ENCODE assay signal across 8 cellular contexts in genomic region chr13:26221399-26221720, GRCh38. TPM values are rescaled to one million over a fixed set of nuclear protein-coding genes. Genes with fewer than 3 reads are reported as not detected.
DNase-seq lines count a peak whose midpoint lies in the region; ATAC-seq, FAIRE-seq and TF ChIP-seq lines count a peak whose summit lies in the region.

No MANE protein-coding gene starts in this region.

- H3K79me2 ChIP-seq in endothelial cell of umbilical vein (ENCODE audit: control insufficient read depth, insufficient read depth, low read length) (peaks cover 20% of the 10 kb centered on the region), neural cell (replicated peaks; ENCODE audit: insufficient read depth, low read length) (peaks cover 23% of the 10 kb centered on the region)

- TF ChIP-seq EP300 in neural cell (conservative IDR thresholded peaks at IDR 0.05; ENCODE audit: poor library complexity, severe bottlenecking) = no peak

- peak overlapping the region; percentile 83 to 100 (median 99) for H3K27ac Mint-ChIP-seq in CD8-positive, alpha-beta memory T cell

- H3K4me1 ChIP-seq in CD8-positive, alpha-beta memory T cell (ENCODE audit: insufficient read depth, low read length) = peaks cover 30% of the 10 kb centered on the region
- no peaks in the 10 kb centered on the region for H3K4me1 ChIP-seq in NT2/D1 (ENCODE audit: insufficient read depth, insufficient read length)
- peaks cover 21% of the 10 kb centered on the region for H3K4me1 ChIP-seq in endothelial cell of umbilical vein (ENCODE audit: control insufficient read depth, extremely low read depth, insufficient read depth, low read length)

- dilution Hi-C loops in endothelial cell of umbilical vein (cut with MboI; ENCODE audit: extremely low pct_ligation_motif_present, low sequenced_read_pairs) = no loop called here

- H3K9me1 ChIP-seq in endothelial cell of umbilical vein (replicated peaks; ENCODE audit: control insufficient read depth, extremely low read depth, insufficient read depth, low read length) = no peaks in the 10 kb centered on the region

- H3K27ac ChIP-seq in CD8-positive, alpha-beta memory T cell (ENCODE audit: low read depth, low read length) = peak overlapping the region; percentile 95
- H3K27ac ChIP-seq in endothelial cell of umbilical vein (ENCODE audit: insufficient read depth, low read depth, low read length) = peak overlapping the region; percentile 89
- H3K27ac ChIP-seq in neural cell (ENCODE audit: low read length) = peak overlapping the region; percentile 94

- DNase-seq in CD8-positive, alpha-beta memory T cell = no peak
- no peak for DNase-seq in NT2/D1 (ENCODE audit: low read depth, low spot score)
- DNase-seq in endothelial cell of umbilical vein (ENCODE audit: low read depth, low spot score) = no peak
- no peak for DNase-seq in occipital lobe (lab: John Stamatoyannopoulos, UW)
- DNase-seq in NAMALWA (ENCODE audit: low spot score) = no peak
- DNase-seq in GOT3 (lab: John Stamatoyannopoulos, UW) = no peak

- peaks cover 27% of the 10 kb centered on the region for H3K36me3 ChIP-seq in CD8-positive, alpha-beta memory T cell (ENCODE audit: insufficient read depth, low read length)
- H3K36me3 ChIP-seq in NT2/D1 (ENCODE audit: insufficient read depth, insufficient read length, low read length) = peaks cover 39% of the 10 kb centered on the region
- H3K36me3 ChIP-seq in endothelial cell of umbilical vein (ENCODE audit: control insufficient read depth in 2 of 2, extremely low read depth in 1 of 2, insufficient read depth in 2 of 2, low read length in 2 of 2) = peaks cover 6 to 21% of the 10 kb centered on the region in 2 experiments
- H3K36me3 ChIP-seq in neural cell (ENCODE audit: insufficient read depth, low read length) = no peaks in the 10 kb centered on the region

- POLR2A ChIA-PET in CD8-positive, alpha-beta memory T cell (lab: Charles Lee) = interaction anchor here (2.0 kb wide), 1 partner anchor 35 kb away, joined by 4 read pairs; no protein-coding TSS in a partner anchor
- POLR2A ChIA-PET in endothelial cell of umbilical vein (lab: Charles Lee) = interaction anchor here (2.2 kb wide), 1 partner anchor 36 kb away, joined by 7 read pairs; no protein-coding TSS in a partner anchor

- peaks cover 0 to 11% of the 10 kb centered on the region in 2 donors for H3K27me3 Mint-ChIP-seq in CD8-positive, alpha-beta memory T cell

- TF ChIP-seq CTCF in endothelial cell of umbilical vein (IDR thresholded peaks at IDR 0.05; ENCODE audit: extremely low read depth in 1 of 2, insufficient read depth in 1 of 2, low read depth in 1 of 2, low read length in 2 of 2) (no peak), neural cell (IDR thresholded peaks at IDR 0.05; ENCODE audit: poor library complexity, severe bottlenecking) (no peak)

- intact Hi-C loops in endothelial cell of umbilical vein (cut with micrococcal nuclease) = loop anchor here (1.0 to 10.0 kb wide), 5 partner anchors 32 to 477 kb away; no protein-coding TSS in a partner anchor

- peak; percentile 22 for ATAC-seq in GM21619 (IDR thresholded peaks at IDR 0.05; ENCODE audit: unreplicated experiment)

- H2AFZ ChIP-seq in endothelial cell of umbilical vein (ENCODE audit: low read depth, low read length) (peak overlapping the region; percentile 58), neural cell (ENCODE audit: low read depth, low read length) (peak overlapping the region; percentile 72)

- no peak for TF ChIP-seq POLR2A in endothelial cell of umbilical vein (IDR thresholded peaks at IDR 0.05; ENCODE audit: low read depth, low read length)

- H3K36me3 Mint-ChIP-seq in CD8-positive, alpha-beta memory T cell = peaks cover 7 to 44% (median 17%) of the 10 kb centered on the region in 3 donors

- peak; percentile 40 for TF ChIP-seq RAD21 in neural cell (conservative IDR thresholded peaks at IDR 0.05)

- H4K20me1 ChIP-seq in endothelial cell of umbilical vein (replicated peaks; ENCODE audit: control insufficient read depth, extremely low read depth, insufficient read depth, low read length) (peaks cover 2% of the 10 kb centered on the region), neural cell (ENCODE audit: insufficient read depth) (no peaks in the 10 kb centered on the region)

- no peak for FAIRE-seq in endothelial cell of umbilical vein (lab: Jason Lieb, UNC)

- no peaks in the 10 kb centered on the region for H3K27me3 ChIP-seq in CD8-positive, alpha-beta memory T cell (ENCODE audit: insufficient read depth, low read length, poor library complexity, severe bottlenecking)
- H3K27me3 ChIP-seq in NT2/D1 (ENCODE audit: insufficient read depth, insufficient read length) (no peaks in the 10 kb centered on the region), endothelial cell of umbilical vein (ENCODE audit: control insufficient read depth in 2 of 2, insufficient read depth in 2 of 2, low read length in 2 of 2) (peaks cover 0 to 6% of the 10 kb centered on the region in 2 experiments), neural cell (ENCODE audit: insufficient read depth, low read depth, low read length) (no peaks in the 10 kb centered on the region)

- TSS peak; percentile 31 for BruUV-seq in endothelial cell of umbilical vein (replicated peaks; lab: Mats Ljungman, UMichigan)

- peak overlapping the region; percentile 90 for H3K4me2 ChIP-seq in endothelial cell of umbilical vein (ENCODE audit: insufficient read depth, low read length)
- H3K4me2 ChIP-seq in neural cell (ENCODE audit: low read length) = peak overlapping the region; percentile 94

- CTCF ChIA-PET in CD8-positive, alpha-beta memory T cell (lab: Charles Lee) = interaction anchor here (0.7 to 4.3 kb wide), 4 partner anchors 15 to 277 kb away, joined by 3 to 23 read pairs (median 5); no protein-coding TSS in a partner anchor
- CTCF ChIA-PET in endothelial cell of umbilical vein (lab: Charles Lee) = interaction anchor here (1.1 to 3.4 kb wide), 4 partner anchors 11 to 477 kb away, joined by 3 to 11 read pairs (median 5); no protein-coding TSS in a partner anchor

- H3K9me3 Mint-ChIP-seq in CD8-positive, alpha-beta memory T cell = no peaks in the 10 kb centered on the region

- H3K4me3 Mint-ChIP-seq in CD8-positive, alpha-beta memory T cell = peak overlapping the region; percentile 93 to 99 (median 95)

- H3F3A ChIP-seq in neural cell (ENCODE audit: insufficient read depth, low read length, poor library complexity, severe bottlenecking) = no peaks in the 10 kb centered on the region

- H3K9ac ChIP-seq in NT2/D1 (ENCODE audit: insufficient read length, low read depth) = peak overlapping the region; percentile 93
- H3K9ac ChIP-seq in endothelial cell of umbilical vein (replicated peaks; ENCODE audit: extremely low read depth, insufficient read depth, low read length) = peak overlapping the region; percentile 94
- peak overlapping the region; percentile 94 for H3K9ac ChIP-seq in neural cell (ENCODE audit: low read length)

- no peaks in the 10 kb centered on the region for H3K9me3 ChIP-seq in CD8-positive, alpha-beta memory T cell (ENCODE audit: low read length)
- H3K9me3 ChIP-seq in NT2/D1 (ENCODE audit: insufficient read depth, low read length) (no peaks in the 10 kb centered on the region), endothelial cell of umbilical vein (replicated peaks; ENCODE audit: control insufficient read depth, insufficient read depth, low read length) (no peaks in the 10 kb centered on the region), neural cell (ENCODE audit: low read length) (no peaks in the 10 kb centered on the region)

- H3K4me1 Mint-ChIP-seq in CD8-positive, alpha-beta memory T cell = peaks cover 41 to 53% (median 53%) of the 10 kb centered on the region in 3 donors

- no peaks in the 10 kb centered on the region for H3K9me2 ChIP-seq in neural cell (ENCODE audit: insufficient read depth, low read length)

- H3K4me3 ChIP-seq in CD8-positive, alpha-beta memory T cell (ENCODE audit: low read length) = peak overlapping the region; percentile 93
- H3K4me3 ChIP-seq in NT2/D1 (ENCODE audit: insufficient read length, low read depth) = peak overlapping the region; percentile 91
- H3K4me3 ChIP-seq in endothelial cell of umbilical vein (replicated peaks in 1 of 3; ENCODE audit: insufficient read depth in 1 of 3, low read depth in 1 of 3, low read length in 3 of 3) = peak overlapping the region; percentile 51 to 98 (median 79)
- H3K4me3 ChIP-seq in neural cell (ENCODE audit: low read length) = peak overlapping the region; percentile 88

TF ChIP-seq in neural cell, 6 proteins besides CTCF, POLR2A, EP300 and RAD21 (continues in another document):
- TF ChIP-seq EZH2 (IDR thresholded peaks at IDR 0.05; ENCODE audit: borderline replicate concordance, insufficient read depth, low read length, poor library complexity, severe bottlenecking) (no peak), TAF1 (IDR thresholded peaks at IDR 0.05; ENCODE audit: low read depth) (no peak), SMC3 (conservative IDR thresholded peaks at IDR 0.05; ENCODE audit: poor library complexity) (peak; percentile 60), POLR2AphosphoS5 (IDR thresholded peaks at IDR 0.05) (no peak)

RNA-seq across cellular contexts. Expression of gene RNF6, which starts 0.8 kb away (rescaled TPM):
- total RNA-seq in CD8-positive, alpha-beta memory T cell = 10 to 100 TPM; 64.6 to 65.0 TPM
- 44.7 TPM for polyA plus RNA-seq in CD8-positive, alpha-beta memory T cell
- 36.4 and 38.3 TPM in 2 replicates for total RNA-seq in endothelial cell of umbilical vein
- 9.4 and 12.7 TPM in 2 replicates for polyA plus RNA-seq in endothelial cell of umbilical vein
- polyA plus RNA-seq in endothelial cell of umbilical vein (2011; cell fraction: cytosol; rRNA removed) = 19.3 and 20.3 TPM in 2 replicates
- polyA plus RNA-seq in endothelial cell of umbilical vein (2011; cell fraction: nucleus; rRNA removed) = 20.0 and 21.9 TPM in 2 replicates
- 38.2 and 43.6 TPM in 2 replicates for polyA plus RNA-seq in endothelial cell of umbilical vein (2012)
- polyA minus RNA-seq in endothelial cell of umbilical vein = 26.8 and 32.1 TPM in 2 replicates
- polyA minus RNA-seq in endothelial cell of umbilical vein (2011; cell fraction: cytosol; rRNA and poly(A)+ RNA removed) = 20.4 TPM
- polyA minus RNA-seq in endothelial cell of umbilical vein (2011; cell fraction: nucleus; rRNA and poly(A)+ RNA removed) = 23.5 and 23.9 TPM in 2 replicates
- 15.2 and 15.8 TPM in 2 replicates for polyA plus RNA-seq in neural cell
- 37.0 and 44.5 TPM in 2 replicates for polyA minus RNA-seq in neural cell
- total RNA-seq in occipital lobe = 28.5 TPM

RNA-seq across cellular contexts. Expression of gene CDK8, which starts 32.6 kb away (rescaled TPM):
- total RNA-seq in CD8-positive, alpha-beta memory T cell = 10 to 100 TPM; 27.9 to 28.0 TPM
- 4.8 TPM for polyA plus RNA-seq in CD8-positive, alpha-beta memory T cell
- total RNA-seq in endothelial cell of umbilical vein = 11.9 and 13.3 TPM in 2 replicates
- 11.5 and 12.2 TPM in 2 replicates for polyA plus RNA-seq in endothelial cell of umbilical vein
- 10.3 and 11.8 TPM in 2 replicates for polyA plus RNA-seq in endothelial cell of umbilical vein (2011; cell fraction: cytosol; rRNA removed)
- 27.8 and 29.7 TPM in 2 replicates for polyA plus RNA-seq in endothelial cell of umbilical vein (2011; cell fraction: nucleus; rRNA removed)
- 9.8 and 12.7 TPM in 2 replicates for polyA plus RNA-seq in endothelial cell of umbilical vein (2012)
- polyA minus RNA-seq in endothelial cell of umbilical vein = 19.1 and 22.7 TPM in 2 replicates
- polyA minus RNA-seq in endothelial cell of umbilical vein (2011; cell fraction: cytosol; rRNA and poly(A)+ RNA removed) = 6.0 TPM
- polyA minus RNA-seq in endothelial cell of umbilical vein (2011; cell fraction: nucleus; rRNA and poly(A)+ RNA removed) = 12.6 and 13.2 TPM in 2 replicates
- 51.0 and 58.9 TPM in 2 replicates for polyA plus RNA-seq in neural cell
- polyA minus RNA-seq in neural cell = 102 and 107 TPM in 2 replicates
- 57.4 TPM for total RNA-seq in occipital lobe
